In genomic region chr6:305371-306206, GRCh38 we compare ENCODE assay signal across 11 cellular contexts. TPM values are rescaled to one million over a fixed set of nuclear protein-coding genes. Genes with fewer than 3 reads are reported as not detected.
DNase-seq lines count a peak whose midpoint lies in the region; ATAC-seq and TF ChIP-seq lines count a peak whose summit lies in the region.
"Had no signal": no experiment of that assay in that cellular context is flagged by ENCODE, and none has a peak within 500 bp of the region (broad histone marks: within the 10 kb centered on the region; RNA-seq: fewer than 3 reads in every experiment).

No MANE protein-coding gene starts in this region.

- CTCF ChIA-PET in OCI-LY7 (lab: Charles Lee; ENCODE audit: unreplicated experiment): interaction anchor here (0.7 to 1.8 kb wide), 10 partner anchors 8 to 53 kb away, joined by 3 to 11 read pairs (median 4); no protein-coding TSS in a partner anchor

- no peaks in the 10 kb centered on the region for H4K20me1 ChIP-seq in DOHH2 (ENCODE audit: control insufficient read depth, insufficient read depth, low read depth, low read length)
- H4K20me1 ChIP-seq in OCI-LY7 (ENCODE audit: insufficient read depth, low read length): no peaks in the 10 kb centered on the region

- intact Hi-C loops in OCI-LY7 (cut with micrococcal nuclease; ENCODE audit: unreplicated experiment): loop anchor here (1.0 kb wide), 2 partner anchors 17 to 23 kb away; no protein-coding TSS in a partner anchor

- H3K9me3 ChIP-seq in DOHH2 (ENCODE audit: control insufficient read depth, insufficient read depth, low read length) (no peaks in the 10 kb centered on the region), OCI-LY7 (ENCODE audit: low read length) (no peaks in the 10 kb centered on the region)

- H3K4me3 ChIP-seq in DOHH2 (ENCODE audit: low read length) (no peak overlapping the region), OCI-LY7 (ENCODE audit: low read depth, low read length, poor library complexity, severe bottlenecking) (peak overlapping the region; percentile 2)

- no TSS peak for BruUV-seq in OCI-LY7 (replicated peaks; lab: Mats Ljungman, UMichigan)

- H3K27me3 ChIP-seq in DOHH2 (ENCODE audit: control insufficient read depth, low read length): no peaks in the 10 kb centered on the region

- TF ChIP-seq CTCF in DOHH2 (IDR thresholded peaks at IDR 0.05; ENCODE audit: low read depth, low read length, poor library complexity, severe bottlenecking): no peak
- no peak for TF ChIP-seq CTCF in OCI-LY7 (conservative IDR thresholded peaks at IDR 0.05; ENCODE audit: low read length)

- H3K4me1 ChIP-seq in DOHH2 (ENCODE audit: control insufficient read depth, low read length) (peaks cover 18% of the 10 kb centered on the region), OCI-LY7 (ENCODE audit: insufficient read depth, low read length, poor library complexity, severe bottlenecking) (peaks cover 62% of the 10 kb centered on the region)

- H3K4me2 ChIP-seq in DOHH2 (ENCODE audit: low read length): peak overlapping the region; percentile 24
- peak overlapping the region; percentile 53 for H3K4me2 ChIP-seq in OCI-LY7 (ENCODE audit: low read length)

- peak; percentile 82 for ATAC-seq in HG02870 (IDR thresholded peaks at IDR 0.05; ENCODE audit: unreplicated experiment)
- ATAC-seq: naive thymus-derived CD4-positive, alpha-beta T cell had no signal

- no peak overlapping the region for H2AFZ ChIP-seq in OCI-LY7 (ENCODE audit: low read length)

- in situ Hi-C loops in G401 (cut with HindIII; ENCODE audit: low sequenced_read_pairs): no loop called here

- H3K36me3 ChIP-seq in DOHH2 (ENCODE audit: control insufficient read depth, low read length): no peaks in the 10 kb centered on the region
- H3K36me3 ChIP-seq in OCI-LY7 (ENCODE audit: insufficient read depth, low read length): peaks cover 58% of the 10 kb centered on the region

- no peaks in the 10 kb centered on the region for H3F3A ChIP-seq in DOHH2 (ENCODE audit: control insufficient read depth, insufficient read depth)

- H3K9me2 ChIP-seq in DOHH2 (replicated peaks; ENCODE audit: control insufficient read depth, low read length) (no peaks in the 10 kb centered on the region), OCI-LY7 (ENCODE audit: insufficient read depth, low read length) (no peaks in the 10 kb centered on the region)

- peak; percentile 80 for DNase-seq in GM19238 (ENCODE audit: insufficient read length, low spot score)
- peak; percentile 74 for DNase-seq in OCI-LY7 (ENCODE audit: low spot score)
- DNase-seq in cortex of kidney (lab: John Stamatoyannopoulos, UW): no peak
- DNase-seq in NK-92 (lab: John Stamatoyannopoulos, UW; ENCODE audit: unreplicated experiment): no peak
- no peak for DNase-seq in G401 (ENCODE audit: low spot score)
- no peak for DNase-seq in NCI-H2107 treated with DMSO at 0.1 percent for 48 hours (lab: John Stamatoyannopoulos, UW; ENCODE audit: unreplicated experiment)
- DNase-seq: foreskin fibroblast; naive thymus-derived CD4-positive, alpha-beta T cell; T-helper 9 cell had no signal

- H3K79me2 ChIP-seq in DOHH2 (ENCODE audit: control insufficient read depth, low read length) (no peaks in the 10 kb centered on the region), OCI-LY7 (ENCODE audit: insufficient read depth, low read depth, low read length) (peaks cover 12% of the 10 kb centered on the region; the same call in 1 of the 2 replicates)

- POLR2A ChIA-PET in OCI-LY7 (lab: Charles Lee): interaction anchor here (0.6 to 11.3 kb wide), 18 partner anchors 9 to 110 kb away, joined by 3 to 180 read pairs (median 6); partner anchors contain the start of genes DUSP22 and IRF4

- H3K27ac ChIP-seq in DOHH2 (ENCODE audit: low read depth, low read length): no peak overlapping the region
- peak overlapping the region; percentile 71 for H3K27ac ChIP-seq in OCI-LY7 (ENCODE audit: low read depth, low read length, poor library complexity, severe bottlenecking)

RNA-seq across cellular contexts. Expression of gene DUSP22, which starts 13.3 kb away (rescaled TPM):
- 133 and 149 TPM in 2 replicates for total RNA-seq in OCI-LY7 (2014; rRNA removed; shearing (Covaris generic))
- 171 and 215 TPM in 2 replicates for total RNA-seq in OCI-LY7 (2022)
- 16.6 and 16.9 TPM in 2 replicates for total RNA-seq in G401 (2014; rRNA removed; shearing (Covaris generic))

Comparison
In these comparisons a context has a peak if more than half of its experiments do, and no peak if none do; other contexts are left out.
1. DNase-seq: peak in GM19238 (single experiment) and OCI-LY7 (single experiment); none in cortex of kidney (single experiment), NK-92 (single experiment), G401 (single experiment) and NCI-H2107 treated with DMSO at 0.1 percent for 48 hours (single experiment).